14 cellular contexts compared by ENCODE assay signal in the genomic region with DNA sequence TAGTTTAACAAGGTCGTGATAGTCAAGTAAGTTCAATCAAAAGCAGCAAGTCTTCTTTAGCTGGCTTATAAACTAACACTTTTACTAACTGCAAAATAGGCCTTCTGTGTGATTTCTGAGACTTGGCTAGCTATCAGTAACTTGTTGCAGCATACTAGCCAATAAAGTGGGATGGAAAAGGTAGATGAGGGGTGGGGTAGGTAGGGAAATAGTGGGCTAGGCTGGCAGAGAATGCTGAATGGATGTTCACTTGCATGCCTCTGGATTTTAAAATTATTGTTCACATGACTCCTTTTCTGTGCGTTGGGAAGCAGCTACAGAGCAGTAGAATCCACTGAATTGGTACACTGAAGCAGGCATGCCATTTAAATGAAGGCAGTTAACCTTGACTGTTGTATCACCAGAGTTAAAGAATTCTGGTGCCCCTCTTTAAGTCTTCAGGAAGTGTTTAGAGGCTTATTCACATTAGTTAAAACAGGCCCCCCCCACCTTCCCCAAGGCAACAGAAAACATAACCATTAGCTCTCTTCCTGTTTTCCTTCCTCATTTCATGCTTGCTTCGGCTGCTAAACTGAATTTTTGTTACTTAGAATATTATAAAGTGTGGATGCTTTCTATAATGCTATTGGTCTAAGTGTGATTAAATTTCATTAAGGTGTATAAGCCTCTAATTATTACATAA. TPM values are rescaled to one million over a fixed set of nuclear protein-coding genes. Genes with fewer than 3 reads are reported as not detected.
DNase-seq lines count a peak whose midpoint lies in the region; ATAC-seq and TF ChIP-seq lines count a peak whose summit lies in the region.
"Had no signal": no experiment of that assay in that cellular context is flagged by ENCODE, and none has a peak within 500 bp of the region (broad histone marks: within the 10 kb centered on the region; RNA-seq: fewer than 3 reads in every experiment).

No MANE protein-coding gene starts in this region.

- H3K27ac ChIP-seq in endodermal cell (ENCODE audit: low read depth, low read length) (no peak overlapping the region), suprapubic skin (no peak overlapping the region), dorsolateral prefrontal cortex (peak overlapping the region in 20 of 59 donors; percentile 6 to 73 (median 43))
- H3K27ac ChIP-seq: uterus had no signal

- H3K27me3 Mint-ChIP-seq in activated naive CD4-positive, alpha-beta T cell treated with anti-CD3 and anti-CD28 coated beads, Interleukin-2, amount 10 ng/mL, durations not matched to agents 7 days and 5 days: no peaks in the 10 kb centered on the region
- H3K27me3 Mint-ChIP-seq in endodermal cell (ENCODE audit: insufficient read depth): no peaks in the 10 kb centered on the region

- no peak for DNase-seq in activated naive CD4-positive, alpha-beta T cell treated with anti-CD3 and anti-CD28 coated beads, Interleukin-2, amount 10 ng/mL, durations not matched to agents 7 days and 5 days
- no peak for DNase-seq in activated naive CD4-positive, alpha-beta T cell treated with anti-CD3 and anti-CD28 coated beads, Interleukin-2, amount 50 U/mL, for 16 hours
- DNase-seq in NOMO-1 treated with dmso at 0.1 percent for 144 hours (lab: John Stamatoyannopoulos, UW; ENCODE audit: unreplicated experiment): peak; percentile 60
- peak; percentile 21 for DNase-seq in endodermal cell
- DNase-seq in stimulated activated effector memory CD8-positive, alpha-beta T cell treated with anti-CD3 and anti-CD28 coated beads, Interleukin-12 subunit alpha, Interleukin-12 subunit beta, amount 100 ng/mL, for 72 hours (ENCODE audit: low spot score in 2 of 2): no peak
- DNase-seq in activated gamma-delta T cell treated with Interleukin-2 at 50 U/mL for 16 hours: no peak
- DNase-seq in suprapubic skin (ENCODE audit: low spot score in 2 of 2): no peak
- DNase-seq in dorsolateral prefrontal cortex: no peak
- DNase-seq: central memory CD4-positive, alpha-beta T cell; Karpas-422; NCI-H2171 treated with DMSO at 0.1 percent for 48 hours; uterus had no signal

- peak overlapping the region; percentile 15 for H3K27ac Mint-ChIP-seq in activated naive CD4-positive, alpha-beta T cell treated with anti-CD3 and anti-CD28 coated beads, Interleukin-2, amount 10 ng/mL, durations not matched to agents 7 days and 5 days
- no peak overlapping the region for H3K27ac Mint-ChIP-seq in endodermal cell
- H3K27ac Mint-ChIP-seq in stimulated activated effector memory CD8-positive, alpha-beta T cell treated with anti-CD3 and anti-CD28 coated beads, Interleukin-12 subunit alpha, Interleukin-12 subunit beta, amount 100 ng/mL, for 72 hours: peak overlapping the region; percentile 56
- H3K27ac Mint-ChIP-seq: nephron had no signal

- 96 to 100% methylated on average over 1 to 3 of the region's 3 CpGs for WGBS in endodermal cell (ENCODE audit: insufficient coverage in 1 of 2, insufficient read length in 1 of 2), 2 experiments
- 73% methylated on average over 3 of the region's 3 CpGs for WGBS in suprapubic skin

- H3K9me3 ChIP-seq in endodermal cell (ENCODE audit: control insufficient read depth, low read length) (no peaks in the 10 kb centered on the region), suprapubic skin (no peaks in the 10 kb centered on the region)
- H3K9me3 ChIP-seq: uterus had no signal

- no peak for TF ChIP-seq POLR2A in suprapubic skin (IDR thresholded peaks at IDR 0.05)

- TF ChIP-seq CTCF in endodermal cell (conservative IDR thresholded peaks at IDR 0.05) (no peak), suprapubic skin (IDR thresholded peaks at IDR 0.05) (no peak), dorsolateral prefrontal cortex (IDR thresholded peaks at IDR 0.05 in 54 of 56, conservative IDR thresholded peaks at IDR 0.05 in 2 of 56; ENCODE audit: low read depth in 1 of 56, partially characterized antibody in 56 of 56) (no peak)

- CTCF ChIA-PET in activated naive CD4-positive, alpha-beta T cell treated with anti-CD3 and anti-CD28 coated beads, Interleukin-2, amount 10 ng/mL, durations not matched to agents 7 days and 5 days (lab: Charles Lee): no interaction called here

- peaks cover 92% of the 10 kb centered on the region for H3K36me3 ChIP-seq in endodermal cell (ENCODE audit: control insufficient read depth, insufficient read depth, low read length)
- peaks cover 41% of the 10 kb centered on the region for H3K36me3 ChIP-seq in suprapubic skin
- H3K36me3 ChIP-seq: uterus had no signal

- no peaks in the 10 kb centered on the region for H3K9me3 Mint-ChIP-seq in activated naive CD4-positive, alpha-beta T cell treated with anti-CD3 and anti-CD28 coated beads, Interleukin-2, amount 10 ng/mL, durations not matched to agents 7 days and 5 days
- no peaks in the 10 kb centered on the region for H3K9me3 Mint-ChIP-seq in endodermal cell
- H3K9me3 Mint-ChIP-seq in stimulated activated effector memory CD8-positive, alpha-beta T cell treated with anti-CD3 and anti-CD28 coated beads, Interleukin-12 subunit alpha, Interleukin-12 subunit beta, amount 100 ng/mL, for 72 hours: no peaks in the 10 kb centered on the region
- H3K9me3 Mint-ChIP-seq: nephron had no signal

- H3K4me1 ChIP-seq in endodermal cell (ENCODE audit: control insufficient read depth, insufficient read depth, low read length) (no peaks in the 10 kb centered on the region), suprapubic skin (peaks cover 15% of the 10 kb centered on the region)
- H3K4me1 ChIP-seq: uterus had no signal

- no peak for TF ChIP-seq EP300 in suprapubic skin (IDR thresholded peaks at IDR 0.05)

- peaks cover 56% of the 10 kb centered on the region for H3K36me3 Mint-ChIP-seq in activated naive CD4-positive, alpha-beta T cell treated with anti-CD3 and anti-CD28 coated beads, Interleukin-2, amount 10 ng/mL, durations not matched to agents 7 days and 5 days
- peaks cover 79% of the 10 kb centered on the region for H3K36me3 Mint-ChIP-seq in endodermal cell (ENCODE audit: low read depth)
- peaks cover 99% of the 10 kb centered on the region for H3K36me3 Mint-ChIP-seq in stimulated activated effector memory CD8-positive, alpha-beta T cell treated with anti-CD3 and anti-CD28 coated beads, Interleukin-12 subunit alpha, Interleukin-12 subunit beta, amount 100 ng/mL, for 72 hours

- no peak overlapping the region for H3K9ac ChIP-seq in endodermal cell (ENCODE audit: extremely low read depth, low read length, poor library complexity, severe bottlenecking)

- peaks cover 22% of the 10 kb centered on the region for H3K4me1 Mint-ChIP-seq in activated naive CD4-positive, alpha-beta T cell treated with anti-CD3 and anti-CD28 coated beads, Interleukin-2, amount 10 ng/mL, durations not matched to agents 7 days and 5 days
- H3K4me1 Mint-ChIP-seq in endodermal cell: no peaks in the 10 kb centered on the region
- peaks cover 8% of the 10 kb centered on the region for H3K4me1 Mint-ChIP-seq in stimulated activated effector memory CD8-positive, alpha-beta T cell treated with anti-CD3 and anti-CD28 coated beads, Interleukin-12 subunit alpha, Interleukin-12 subunit beta, amount 100 ng/mL, for 72 hours
- H3K4me1 Mint-ChIP-seq: nephron had no signal

- intact Hi-C loops in dorsolateral prefrontal cortex (cut with DNase I): no loop called here

- H3K27me3 ChIP-seq in endodermal cell (ENCODE audit: control insufficient read depth, insufficient read depth, low read length, poor library complexity, severe bottlenecking) (no peaks in the 10 kb centered on the region), suprapubic skin (no peaks in the 10 kb centered on the region), dorsolateral prefrontal cortex (no peaks in the 10 kb centered on the region)
- H3K27me3 ChIP-seq: uterus had no signal

- ATAC-seq in stimulated activated effector memory CD8-positive, alpha-beta T cell treated with anti-CD3 and anti-CD28 coated beads, Interleukin-12 subunit alpha, Interleukin-12 subunit beta, amount 100 ng/mL, for 72 hours: no peak

- no peak overlapping the region for H3K4me3 Mint-ChIP-seq in activated naive CD4-positive, alpha-beta T cell treated with anti-CD3 and anti-CD28 coated beads, Interleukin-2, amount 10 ng/mL, durations not matched to agents 7 days and 5 days
- no peak overlapping the region for H3K4me3 Mint-ChIP-seq in endodermal cell
- H3K4me3 Mint-ChIP-seq in stimulated activated effector memory CD8-positive, alpha-beta T cell treated with anti-CD3 and anti-CD28 coated beads, Interleukin-12 subunit alpha, Interleukin-12 subunit beta, amount 100 ng/mL, for 72 hours: no peak overlapping the region
- H3K4me3 Mint-ChIP-seq: nephron had no signal

- H3K4me3 ChIP-seq in endodermal cell (ENCODE audit: low read length): no peak overlapping the region
- no peak overlapping the region for H3K4me3 ChIP-seq in suprapubic skin
- H3K4me3 ChIP-seq in dorsolateral prefrontal cortex: no peak overlapping the region
- H3K4me3 ChIP-seq: smooth muscle cell, uterus had no signal

RNA-seq across cellular contexts. Expression of a gene that starts 15.2 kb away (rescaled TPM):
- total RNA-seq in endodermal cell (1 to 10 TPM; 2.5 to 5.1 TPM), suprapubic skin (1 to 10 TPM; 3.2 to 6.5 (median 4.0) TPM), dorsolateral prefrontal cortex (1 to 10 TPM in 110 of 120 experiments, under 1 TPM in 10; 0.59 to 6.5 (median 2.2) TPM)
- polyA plus RNA-seq in endodermal cell (2013, experiment 1 of 2): 1.2 TPM
- 1.2 TPM for polyA plus RNA-seq in endodermal cell (2013, experiment 2 of 2)

RNA-seq across cellular contexts. Expression of a gene that starts 24.8 kb away (rescaled TPM):
- total RNA-seq in endodermal cell (100 to 1,000 TPM; 368 to 385 TPM), suprapubic skin (10 to 100 TPM; 44.2 to 79.3 (median 55.9) TPM), dorsolateral prefrontal cortex (100 to 1,000 TPM in 41 of 120 experiments, 10 to 100 TPM in 79; 47.7 to 170 (median 91.5) TPM)
- polyA plus RNA-seq in endodermal cell (2013, experiment 1 of 2): 403 TPM
- 368 TPM for polyA plus RNA-seq in endodermal cell (2013, experiment 2 of 2)

RNA-seq across cellular contexts. Expression of a gene that starts 58.0 kb away (rescaled TPM):
- total RNA-seq in endodermal cell (100 to 1,000 TPM; 200 to 239 TPM), suprapubic skin (10 to 100 TPM; 60.1 to 87.1 (median 82.8) TPM), dorsolateral prefrontal cortex (100 to 1,000 TPM in 1 of 120 experiments, 10 to 100 TPM in 119; 34.4 to 104 (median 68.7) TPM)
- polyA plus RNA-seq in endodermal cell (2013, experiment 1 of 2): 176 TPM
- 157 TPM for polyA plus RNA-seq in endodermal cell (2013, experiment 2 of 2)

Comparison
In these comparisons a context has a peak if more than half of its experiments do, and no peak if none do; other contexts are left out.
1. DNase-seq: peak in NOMO-1 treated with dmso at 0.1 percent for 144 hours (single experiment) and endodermal cell (single experiment); none in activated naive CD4-positive, alpha-beta T cell treated with anti-CD3 and anti-CD28 coated beads, Interleukin-2, amount 10 ng/mL, durations not matched to agents 7 days and 5 days (single experiment), activated naive CD4-positive, alpha-beta T cell treated with anti-CD3 and anti-CD28 coated beads, Interleukin-2, amount 50 U/mL, for 16 hours (single experiment), stimulated activated effector memory CD8-positive, alpha-beta T cell treated with anti-CD3 and anti-CD28 coated beads, Interleukin-12 subunit alpha, Interleukin-12 subunit beta, amount 100 ng/mL, for 72 hours (0 of 2), activated gamma-delta T cell treated with Interleukin-2 at 50 U/mL for 16 hours (single experiment), suprapubic skin (0 of 2) and dorsolateral prefrontal cortex (0 of 10).